In genomic region chr11:14381968-14382367, GRCh38 we compare ENCODE assay signal across 1 cellular context.
TF ChIP-seq lines count a peak whose summit lies in the region.

No MANE protein-coding gene starts in this region.

TF ChIP-seq in HCT116, 20 proteins besides CTCF, POLR2A, EP300 and RAD21 (continued from another document):
- TF ChIP-seq JUND (IDR thresholded peaks at IDR 0.05), result no peak
- no peak for TF ChIP-seq SIN3A (IDR thresholded peaks at IDR 0.05; ENCODE audit: low read depth)
- TF ChIP-seq SP1 (IDR thresholded peaks at IDR 0.05; ENCODE audit: low read depth), result no peak
- no peak for TF ChIP-seq EZH2phosphoT487 (IDR thresholded peaks at IDR 0.05; ENCODE audit: borderline replicate concordance)
- no peak for TF ChIP-seq YY1 (IDR thresholded peaks at IDR 0.05; ENCODE audit: extremely low read depth, insufficient replicate concordance, low read depth, low read length)
- TF ChIP-seq, protein P1, sequence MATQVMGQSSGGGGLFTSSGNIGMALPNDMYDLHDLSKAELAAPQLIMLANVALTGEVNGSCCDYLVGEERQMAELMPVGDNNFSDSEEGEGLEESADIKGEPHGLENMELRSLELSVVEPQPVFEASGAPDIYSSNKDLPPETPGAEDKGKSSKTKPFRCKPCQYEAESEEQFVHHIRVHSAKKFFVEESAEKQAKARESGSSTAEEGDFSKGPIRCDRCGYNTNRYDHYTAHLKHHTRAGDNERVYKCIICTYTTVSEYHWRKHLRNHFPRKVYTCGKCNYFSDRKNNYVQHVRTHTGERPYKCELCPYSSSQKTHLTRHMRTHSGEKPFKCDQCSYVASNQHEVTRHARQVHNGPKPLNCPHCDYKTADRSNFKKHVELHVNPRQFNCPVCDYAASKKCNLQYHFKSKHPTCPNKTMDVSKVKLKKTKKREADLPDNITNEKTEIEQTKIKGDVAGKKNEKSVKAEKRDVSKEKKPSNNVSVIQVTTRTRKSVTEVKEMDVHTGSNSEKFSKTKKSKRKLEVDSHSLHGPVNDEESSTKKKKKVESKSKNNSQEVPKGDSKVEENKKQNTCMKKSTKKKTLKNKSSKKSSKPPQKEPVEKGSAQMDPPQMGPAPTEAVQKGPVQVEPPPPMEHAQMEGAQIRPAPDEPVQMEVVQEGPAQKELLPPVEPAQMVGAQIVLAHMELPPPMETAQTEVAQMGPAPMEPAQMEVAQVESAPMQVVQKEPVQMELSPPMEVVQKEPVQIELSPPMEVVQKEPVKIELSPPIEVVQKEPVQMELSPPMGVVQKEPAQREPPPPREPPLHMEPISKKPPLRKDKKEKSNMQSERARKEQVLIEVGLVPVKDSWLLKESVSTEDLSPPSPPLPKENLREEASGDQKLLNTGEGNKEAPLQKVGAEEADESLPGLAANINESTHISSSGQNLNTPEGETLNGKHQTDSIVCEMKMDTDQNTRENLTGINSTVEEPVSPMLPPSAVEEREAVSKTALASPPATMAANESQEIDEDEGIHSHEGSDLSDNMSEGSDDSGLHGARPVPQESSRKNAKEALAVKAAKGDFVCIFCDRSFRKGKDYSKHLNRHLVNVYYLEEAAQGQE (IDR thresholded peaks at IDR 0.05; ENCODE audit: low read depth), result no peak
- TF ChIP-seq FOSL1 (IDR thresholded peaks at IDR 0.05; ENCODE audit: low read depth), result no peak
- TF ChIP-seq CBX3 (IDR thresholded peaks at IDR 0.05; ENCODE audit: low read depth), result no peak
- TF ChIP-seq TCF7L2 (IDR thresholded peaks at IDR 0.05; ENCODE audit: borderline replicate concordance, extremely low read depth, insufficient read depth, insufficient read length), result no peak
- no peak for TF ChIP-seq ZNF274 (IDR thresholded peaks at IDR 0.05; ENCODE audit: low read depth, low read length)
- TF ChIP-seq POLR2AphosphoS5 (IDR thresholded peaks at IDR 0.05; ENCODE audit: low read depth, low read length), result no peak
- TF ChIP-seq, protein P2, sequence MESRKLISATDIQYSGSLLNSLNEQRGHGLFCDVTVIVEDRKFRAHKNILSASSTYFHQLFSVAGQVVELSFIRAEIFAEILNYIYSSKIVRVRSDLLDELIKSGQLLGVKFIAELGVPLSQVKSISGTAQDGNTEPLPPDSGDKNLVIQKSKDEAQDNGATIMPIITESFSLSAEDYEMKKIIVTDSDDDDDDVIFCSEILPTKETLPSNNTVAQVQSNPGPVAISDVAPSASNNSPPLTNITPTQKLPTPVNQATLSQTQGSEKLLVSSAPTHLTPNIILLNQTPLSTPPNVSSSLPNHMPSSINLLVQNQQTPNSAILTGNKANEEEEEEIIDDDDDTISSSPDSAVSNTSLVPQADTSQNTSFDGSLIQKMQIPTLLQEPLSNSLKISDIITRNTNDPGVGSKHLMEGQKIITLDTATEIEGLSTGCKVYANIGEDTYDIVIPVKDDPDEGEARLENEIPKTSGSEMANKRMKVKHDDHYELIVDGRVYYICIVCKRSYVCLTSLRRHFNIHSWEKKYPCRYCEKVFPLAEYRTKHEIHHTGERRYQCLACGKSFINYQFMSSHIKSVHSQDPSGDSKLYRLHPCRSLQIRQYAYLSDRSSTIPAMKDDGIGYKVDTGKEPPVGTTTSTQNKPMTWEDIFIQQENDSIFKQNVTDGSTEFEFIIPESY (IDR thresholded peaks at IDR 0.05; ENCODE audit: extremely low read depth, insufficient replicate concordance, low read length), result no peak
- no peak for TF ChIP-seq SRF (IDR thresholded peaks at IDR 0.05; ENCODE audit: low read depth)
- no peak for TF ChIP-seq CEBPB (IDR thresholded peaks at IDR 0.05; ENCODE audit: low read depth)
TF ChIP-seq in HCT116: peak in this region for 0.
